10 cellular contexts compared by ENCODE assay signal in the genomic region with DNA sequence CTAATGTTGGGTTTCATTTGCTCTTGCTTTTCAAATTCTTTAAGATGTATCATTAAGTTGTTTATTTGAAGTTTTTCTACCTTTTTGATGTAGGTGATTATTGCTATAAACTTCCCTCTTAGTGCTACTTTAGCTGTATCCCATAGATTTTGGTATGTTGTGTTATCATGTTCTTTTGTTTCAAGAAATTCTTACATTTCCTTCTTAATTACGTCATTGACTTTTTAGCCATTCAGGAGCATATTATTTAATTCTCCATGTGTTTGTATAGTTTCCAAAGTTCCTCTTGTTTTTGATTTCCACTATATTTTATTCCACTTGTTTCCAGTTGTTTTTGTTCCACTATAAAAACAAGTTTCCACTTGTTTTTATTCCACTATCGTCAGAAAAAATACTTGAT. TPM values are rescaled to one million over a fixed set of nuclear protein-coding genes. Genes with fewer than 3 reads are reported as not detected.
"Had no signal": no experiment of that assay in that cellular context is flagged by ENCODE, and none has a peak within 500 bp of the region (broad histone marks: within the 10 kb centered on the region; RNA-seq: fewer than 3 reads in every experiment).

No MANE protein-coding gene starts in this region.

- DNase-seq: H9, HCEC 1CT, HFFc6, IMR-90, KBM-7 had no signal

- H3K27ac Mint-ChIP-seq: GM23338, H9, HFFc6 had no signal

- H3K4me3 ChIP-seq: GM23338 had no signal

- H3K27ac ChIP-seq: HL-60, KMS-11 had no signal

- H3K4me3 Mint-ChIP-seq: GM23338, H9, HFFc6 had no signal

- FAIRE-seq: H1, H54 had no signal

- ATAC-seq: GM23338 had no signal

RNA-seq across cellular contexts. Expression of a gene that starts 15.0 kb away (rescaled TPM):
- total RNA-seq: H1, H9, HFFc6, IMR-90 had no signal
- polyA plus RNA-seq: GM23338, H1 had no signal
